In genomic region chr12:71686658-71687025, GRCh38 we compare ENCODE assay signal across 8 cellular contexts.
DNase-seq lines count a peak whose midpoint lies in the region; ATAC-seq lines count a peak whose summit lies in the region.

No MANE protein-coding gene starts in this region.

- H3K27me3 Mint-ChIP-seq in T-helper 1 cell treated with Interleukin-12 subunit alpha and Interleukin-12 subunit beta and Interleukin-4 antibody, amounts not matched to agents 30 μg/mL and 1 μg/mL, for 36 hours (ENCODE audit: low read depth) = no peaks in the 10 kb centered on the region
- H3K27me3 Mint-ChIP-seq in T-helper 2 cell treated with Interferon-gamma antibody and Interleukin-4, amounts not matched to agents 5 μg/mL and 100 μg/mL, for 36 hours (ENCODE audit: low read depth) = no peaks in the 10 kb centered on the region

- H3K4me3 Mint-ChIP-seq in T-helper 1 cell treated with Interleukin-12 subunit alpha and Interleukin-12 subunit beta and Interleukin-4 antibody, amounts not matched to agents 30 μg/mL and 1 μg/mL, for 36 hours = peak overlapping the region; percentile 92
- H3K4me3 Mint-ChIP-seq in T-helper 2 cell treated with Interferon-gamma antibody and Interleukin-4, amounts not matched to agents 5 μg/mL and 100 μg/mL, for 36 hours = peak overlapping the region; percentile 92
- H3K4me3 Mint-ChIP-seq in stimulated activated effector memory CD8-positive, alpha-beta T cell treated with anti-CD3 and anti-CD28 coated beads, Interleukin-12 subunit alpha, Interleukin-12 subunit beta, amount 100 ng/mL, for 72 hours = peak overlapping the region; percentile 81

- H3K9me3 Mint-ChIP-seq in T-helper 1 cell treated with Interleukin-12 subunit alpha and Interleukin-12 subunit beta and Interleukin-4 antibody, amounts not matched to agents 30 μg/mL and 1 μg/mL, for 36 hours = no peaks in the 10 kb centered on the region
- no peaks in the 10 kb centered on the region for H3K9me3 Mint-ChIP-seq in T-helper 2 cell treated with Interferon-gamma antibody and Interleukin-4, amounts not matched to agents 5 μg/mL and 100 μg/mL, for 36 hours
- H3K9me3 Mint-ChIP-seq in stimulated activated effector memory CD8-positive, alpha-beta T cell treated with anti-CD3 and anti-CD28 coated beads, Interleukin-12 subunit alpha, Interleukin-12 subunit beta, amount 100 ng/mL, for 72 hours = no peaks in the 10 kb centered on the region

- no peaks in the 10 kb centered on the region for H3K36me3 Mint-ChIP-seq in T-helper 1 cell treated with Interleukin-12 subunit alpha and Interleukin-12 subunit beta and Interleukin-4 antibody, amounts not matched to agents 30 μg/mL and 1 μg/mL, for 36 hours (ENCODE audit: low read depth)
- peaks cover under 1% of the 10 kb centered on the region for H3K36me3 Mint-ChIP-seq in T-helper 2 cell treated with Interferon-gamma antibody and Interleukin-4, amounts not matched to agents 5 μg/mL and 100 μg/mL, for 36 hours (ENCODE audit: low read depth)
- H3K36me3 Mint-ChIP-seq in stimulated activated effector memory CD8-positive, alpha-beta T cell treated with anti-CD3 and anti-CD28 coated beads, Interleukin-12 subunit alpha, Interleukin-12 subunit beta, amount 100 ng/mL, for 72 hours = peaks cover 7% of the 10 kb centered on the region

- H3K27ac Mint-ChIP-seq in T-helper 1 cell treated with Interleukin-12 subunit alpha and Interleukin-12 subunit beta and Interleukin-4 antibody, amounts not matched to agents 30 μg/mL and 1 μg/mL, for 36 hours = peak overlapping the region; percentile 91
- H3K27ac Mint-ChIP-seq in T-helper 2 cell treated with Interferon-gamma antibody and Interleukin-4, amounts not matched to agents 5 μg/mL and 100 μg/mL, for 36 hours = peak overlapping the region; percentile 98
- H3K27ac Mint-ChIP-seq in stimulated activated effector memory CD8-positive, alpha-beta T cell treated with anti-CD3 and anti-CD28 coated beads, Interleukin-12 subunit alpha, Interleukin-12 subunit beta, amount 100 ng/mL, for 72 hours = peak overlapping the region; percentile 90

- no peak for DNase-seq in T-helper 1 cell
- DNase-seq in T-helper 2 cell treated with Interferon-gamma antibody and Interleukin-4, amounts not matched to agents 5 μg/mL and 100 μg/mL, for 36 hours (ENCODE audit: low spot score) = no peak
- peak; percentile 14 for DNase-seq in germinal center (ENCODE audit: low spot score)
- DNase-seq in stimulated activated effector memory CD8-positive, alpha-beta T cell treated with anti-CD3 and anti-CD28 coated beads, Interleukin-12 subunit alpha, Interleukin-12 subunit beta, amount 100 ng/mL, for 72 hours (ENCODE audit: low spot score in 2 of 2) = no peak
- no peak for DNase-seq in DMS153 treated with DMSO at 0.1 percent for 48 hours (lab: John Stamatoyannopoulos, UW; ENCODE audit: unreplicated experiment)

- H3K4me1 Mint-ChIP-seq in T-helper 1 cell treated with Interleukin-12 subunit alpha and Interleukin-12 subunit beta and Interleukin-4 antibody, amounts not matched to agents 30 μg/mL and 1 μg/mL, for 36 hours (ENCODE audit: low read depth) = peaks cover 11% of the 10 kb centered on the region
- H3K4me1 Mint-ChIP-seq in T-helper 2 cell treated with Interferon-gamma antibody and Interleukin-4, amounts not matched to agents 5 μg/mL and 100 μg/mL, for 36 hours (ENCODE audit: low read depth) = peaks cover 22% of the 10 kb centered on the region
- H3K4me1 Mint-ChIP-seq in stimulated activated effector memory CD8-positive, alpha-beta T cell treated with anti-CD3 and anti-CD28 coated beads, Interleukin-12 subunit alpha, Interleukin-12 subunit beta, amount 100 ng/mL, for 72 hours = peaks cover 9% of the 10 kb centered on the region

- ATAC-seq in stimulated activated effector memory CD8-positive, alpha-beta T cell treated with anti-CD3 and anti-CD28 coated beads, Interleukin-12 subunit alpha, Interleukin-12 subunit beta, amount 100 ng/mL, for 72 hours = peak; percentile 40
- ATAC-seq in HG03432 (IDR thresholded peaks at IDR 0.05; ENCODE audit: unreplicated experiment) (no peak), HG02884 (IDR thresholded peaks at IDR 0.05; ENCODE audit: unreplicated experiment) (no peak)
